34 cellular contexts compared by ENCODE assay signal in the genomic region with DNA sequence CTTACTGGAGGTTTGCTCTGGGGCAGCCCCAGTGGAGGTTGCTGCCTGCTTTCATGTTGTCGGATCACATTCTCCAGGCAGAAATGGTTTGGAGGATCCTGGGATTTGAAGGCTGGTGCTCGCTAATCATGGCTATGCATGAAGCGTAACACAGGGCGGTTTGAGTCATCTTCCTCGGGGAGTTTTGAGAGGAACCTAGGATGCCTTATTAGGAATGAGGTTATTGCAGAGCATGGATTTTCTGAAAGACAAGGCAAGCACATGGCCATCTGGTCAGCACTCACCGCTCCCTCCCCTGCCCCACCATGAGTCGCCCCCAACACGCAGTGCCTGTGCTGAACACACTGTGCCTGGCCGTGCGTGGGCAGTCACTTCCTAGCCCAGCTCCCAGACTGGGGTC.
"Had no signal": no experiment of that assay in that cellular context is flagged by ENCODE, and none has a peak within 500 bp of the region (broad histone marks: within the 10 kb centered on the region; RNA-seq: fewer than 3 reads in every experiment).

No MANE protein-coding gene starts in this region.

- H3K4me2 ChIP-seq: neural progenitor cell, smooth muscle cell had no signal

- DNase-seq: activated CD4-positive, alpha-beta T cell treated with anti-CD3 and anti-CD28 coated beads for 48 hours; activated CD4-positive, alpha-beta T cell treated with anti-CD3 and anti-CD28 coated beads, Interleukin-2, amount 50 U/mL, for 48 hours; activated CD8-positive, alpha-beta memory T cell treated with anti-CD3 and anti-CD28 coated beads for 24 hours; activated effector memory CD4-positive, alpha-beta T cell treated with Interleukin-2 at 50 U/mL for 16 hours; activated naive CD4-positive, alpha-beta T cell treated with anti-CD3 and anti-CD28 coated beads for 36 hours; activated naive CD8-positive, alpha-beta T cell treated with anti-CD3 and anti-CD28 coated beads for 36 hours; aorta; body of pancreas; effector memory CD4-positive, alpha-beta T cell; erythroblast; gastrocnemius medialis; glutamatergic neuron; immature natural killer cell; kidney; left lung; lower lobe of right lung; mesenchymal stem cell; natural killer cell; stimulated activated CD4-positive, alpha-beta T cell treated with anti-CD3 and anti-CD28 coated beads, Interleukin-1b, Interleukin-23, amount 100 ng/mL, for 48 hours; stimulated activated CD4-positive, alpha-beta T cell treated with anti-CD3 and anti-CD28 coated beads, Interleukin-4, amount 100 ng/mL, for 4 hours; stimulated activated CD8-positive, alpha-beta memory T cell treated with anti-CD3 and anti-CD28 coated beads, Interleukin-4, amount 100 ng/mL, for 48 hours; stimulated activated naive B cell treated with anti-CD40 and anti-IgM and Interleukin-4, amounts not matched to agents 10 μg/mL and 1 μg/mL and 100 μg/mL, for 72 hours; T-helper 9 cell; tibial artery; upper lobe of right lung had no signal

- H2AFZ ChIP-seq: neural progenitor cell had no signal

- H3K27me3 ChIP-seq: adrenal gland, body of pancreas, dorsolateral prefrontal cortex, gastrocnemius medialis, left lung, neural progenitor cell, suprapubic skin, tibial artery, upper lobe of right lung had no signal

- ATAC-seq: activated CD4-positive, CD25-positive, alpha-beta regulatory T cell treated with anti-CD3 and anti-CD28 coated beads, Interleukin-2, amount 50 U/mL, for 24 hours; body of pancreas; gastrocnemius medialis; left lung; natural killer cell; stimulated activated naive B cell treated with anti-CD40 and anti-IgM and Interleukin-4, amounts not matched to agents 10 μg/mL and 1 μg/mL and 100 μg/mL, for 72 hours; upper lobe of right lung had no signal

- FAIRE-seq: kidney, TTC549 had no signal

- H3K9me3 ChIP-seq: adrenal gland, body of pancreas, gastrocnemius medialis, left lung, lower lobe of right lung, suprapubic skin, tibial artery, upper lobe of right lung had no signal

- H3K9ac ChIP-seq: neural progenitor cell had no signal

- H3K27ac ChIP-seq: adrenal gland, body of pancreas, coronary artery, gastrocnemius medialis, left lung, lower lobe of right lung, neural progenitor cell, suprapubic skin, tibial artery, upper lobe of right lung, VCaP had no signal

- H3K4me3 ChIP-seq: adrenal gland, body of pancreas, coronary artery, dorsolateral prefrontal cortex, gastrocnemius medialis, left lung, lower lobe of right lung, neural progenitor cell, smooth muscle cell, suprapubic skin, tibial artery, upper lobe of right lung had no signal

- H3K4me1 ChIP-seq: adrenal gland, body of pancreas, gastrocnemius medialis, left lung, lower lobe of right lung, suprapubic skin, tibial artery, upper lobe of right lung had no signal

- H3K36me3 ChIP-seq: adrenal gland, gastrocnemius medialis, left lung, lower lobe of right lung, neural progenitor cell, suprapubic skin, tibial artery, upper lobe of right lung had no signal
